8 cellular contexts compared by ENCODE assay signal in genomic region chr12:48717252-48717695, GRCh38. TPM values are rescaled to one million over a fixed set of nuclear protein-coding genes. Genes with fewer than 3 reads are reported as not detected.
DNase-seq lines count a peak whose midpoint lies in the region; ATAC-seq and TF ChIP-seq lines count a peak whose summit lies in the region.

No MANE protein-coding gene starts in this region.

- H3K4me3 ChIP-seq in GM12865 (ENCODE audit: low read depth, low read length), result peak overlapping the region; percentile 65

- no peak for TF ChIP-seq CTCF in GM12865 (IDR thresholded peaks at IDR 0.05; ENCODE audit: insufficient read depth, low read depth, low read length, missing control alignments)

- H3K27ac Mint-ChIP-seq in activated naive CD8-positive, alpha-beta T cell treated with anti-CD3 and anti-CD28 coated beads, Interleukin-2, amount 10 ng/mL, durations not matched to agents 7 days and 5 days, result peak overlapping the region; percentile 98
- H3K27ac Mint-ChIP-seq in stimulated activated naive B cell treated with anti-CD40 and anti-IgM and Interleukin-4, amounts not matched to agents 10 μg/mL and 1 μg/mL and 100 μg/mL, for 72 hours, result peak overlapping the region; percentile 99

- H3K4me3 Mint-ChIP-seq in activated naive CD8-positive, alpha-beta T cell treated with anti-CD3 and anti-CD28 coated beads, Interleukin-2, amount 10 ng/mL, durations not matched to agents 7 days and 5 days, result peak overlapping the region; percentile 94
- H3K4me3 Mint-ChIP-seq in stimulated activated naive B cell treated with anti-CD40 and anti-IgM and Interleukin-4, amounts not matched to agents 10 μg/mL and 1 μg/mL and 100 μg/mL, for 72 hours, result peak overlapping the region; percentile 85 to 90

- peaks cover 15% of the 10 kb centered on the region for H3K9me3 Mint-ChIP-seq in activated naive CD8-positive, alpha-beta T cell treated with anti-CD3 and anti-CD28 coated beads, Interleukin-2, amount 10 ng/mL, durations not matched to agents 7 days and 5 days
- peaks cover 18 to 19% of the 10 kb centered on the region in 2 donors for H3K9me3 Mint-ChIP-seq in stimulated activated naive B cell treated with anti-CD40 and anti-IgM and Interleukin-4, amounts not matched to agents 10 μg/mL and 1 μg/mL and 100 μg/mL, for 72 hours

- no peaks in the 10 kb centered on the region for H3K27me3 Mint-ChIP-seq in activated naive CD8-positive, alpha-beta T cell treated with anti-CD3 and anti-CD28 coated beads, Interleukin-2, amount 10 ng/mL, durations not matched to agents 7 days and 5 days
- H3K27me3 Mint-ChIP-seq in stimulated activated naive B cell treated with anti-CD40 and anti-IgM and Interleukin-4, amounts not matched to agents 10 μg/mL and 1 μg/mL and 100 μg/mL, for 72 hours, result peaks cover 0 to 7% of the 10 kb centered on the region in 2 donors

- ATAC-seq in HG03135 (IDR thresholded peaks at IDR 0.05; ENCODE audit: unreplicated experiment), result peak; percentile 1
- no peak for ATAC-seq in activated naive CD8-positive, alpha-beta T cell treated with anti-CD3 and anti-CD28 coated beads, Interleukin-2, amount 10 ng/mL, durations not matched to agents 7 days and 5 days (ENCODE audit: low read depth)
- no peak for ATAC-seq in stimulated activated naive B cell treated with anti-CD40 and anti-IgM and Interleukin-4, amounts not matched to agents 10 μg/mL and 1 μg/mL and 100 μg/mL, for 72 hours (replicated peaks)

- peaks cover 36% of the 10 kb centered on the region for H3K36me3 Mint-ChIP-seq in activated naive CD8-positive, alpha-beta T cell treated with anti-CD3 and anti-CD28 coated beads, Interleukin-2, amount 10 ng/mL, durations not matched to agents 7 days and 5 days
- peaks cover 36 to 37% of the 10 kb centered on the region in 2 donors for H3K36me3 Mint-ChIP-seq in stimulated activated naive B cell treated with anti-CD40 and anti-IgM and Interleukin-4, amounts not matched to agents 10 μg/mL and 1 μg/mL and 100 μg/mL, for 72 hours

- POLR2A ChIA-PET in activated naive CD8-positive, alpha-beta T cell treated with anti-CD3 and anti-CD28 coated beads, Interleukin-2, amount 10 ng/mL, durations not matched to agents 7 days and 5 days (lab: Charles Lee), result interaction anchor here (0.6 to 2.2 kb wide), 2 partner anchors 10 to 135 kb away, joined by 3 to 6 read pairs; partner anchors contain the start of gene DDX23

- DNase-seq in GM12865 (ENCODE audit: low read depth), result peak; percentile 61
- no peak for DNase-seq in activated naive CD8-positive, alpha-beta T cell treated with anti-CD3 and anti-CD28 coated beads, Interleukin-2, amount 10 ng/mL, durations not matched to agents 7 days and 5 days
- peak; percentile 19 for DNase-seq in inferior parietal cortex (ENCODE audit: extremely low spot score)
- DNase-seq in stimulated activated naive B cell treated with anti-CD40 and anti-IgM and Interleukin-4, amounts not matched to agents 10 μg/mL and 1 μg/mL and 100 μg/mL, for 72 hours, result no peak
- no peak for DNase-seq in amygdala (lab: John Stamatoyannopoulos, UW)
- DNase-seq in stimulated activated CD4-positive, alpha-beta T cell treated with anti-CD3 and anti-CD28 coated beads, Interleukin-4, amount 100 ng/mL, for 1 hour, result no peak
- DNase-seq in NK-92 (lab: John Stamatoyannopoulos, UW; ENCODE audit: unreplicated experiment), result no peak

- H3K4me1 Mint-ChIP-seq in activated naive CD8-positive, alpha-beta T cell treated with anti-CD3 and anti-CD28 coated beads, Interleukin-2, amount 10 ng/mL, durations not matched to agents 7 days and 5 days, result peaks cover 29% of the 10 kb centered on the region
- H3K4me1 Mint-ChIP-seq in stimulated activated naive B cell treated with anti-CD40 and anti-IgM and Interleukin-4, amounts not matched to agents 10 μg/mL and 1 μg/mL and 100 μg/mL, for 72 hours, result peaks cover 15 to 35% of the 10 kb centered on the region in 2 donors

RNA-seq across cellular contexts. Expression of gene CCNT1, which starts 0.8 kb away (rescaled TPM):
- total RNA-seq in activated naive CD8-positive, alpha-beta T cell treated with anti-CD3 and anti-CD28 coated beads, Interleukin-2, amount 10 ng/mL, durations not matched to agents 7 days and 5 days, result 10 to 100 TPM; 58.7 to 60.4 TPM

RNA-seq across cellular contexts. Expression of gene KANSL2, which starts 35.2 kb away (rescaled TPM):
- 10 to 100 TPM; 62.1 to 65.7 TPM for total RNA-seq in activated naive CD8-positive, alpha-beta T cell treated with anti-CD3 and anti-CD28 coated beads, Interleukin-2, amount 10 ng/mL, durations not matched to agents 7 days and 5 days

Comparison
In these comparisons a context has a peak if more than half of its experiments do, and no peak if none do; other contexts are left out.
1. DNase-seq: peak in GM12865 (single experiment) and inferior parietal cortex (single experiment); none in activated naive CD8-positive, alpha-beta T cell treated with anti-CD3 and anti-CD28 coated beads, Interleukin-2, amount 10 ng/mL, durations not matched to agents 7 days and 5 days (single experiment), stimulated activated naive B cell treated with anti-CD40 and anti-IgM and Interleukin-4, amounts not matched to agents 10 μg/mL and 1 μg/mL and 100 μg/mL, for 72 hours (single experiment), amygdala (0 of 56), stimulated activated CD4-positive, alpha-beta T cell treated with anti-CD3 and anti-CD28 coated beads, Interleukin-4, amount 100 ng/mL, for 1 hour (single experiment) and NK-92 (single experiment).